8 cellular contexts compared by ENCODE assay signal in genomic region chr7:100088095-100088620, GRCh38. TPM values are rescaled to one million over a fixed set of nuclear protein-coding genes. Genes with fewer than 3 reads are reported as not detected.
DNase-seq lines count a peak whose midpoint lies in the region; ATAC-seq, FAIRE-seq and TF ChIP-seq lines count a peak whose summit lies in the region.

No MANE protein-coding gene starts in this region.

- no peak overlapping the region for H2BK120ac ChIP-seq in mesendoderm (ENCODE audit: low read depth, low read length)

- no peak overlapping the region for H3K4ac ChIP-seq in mesendoderm (ENCODE audit: low read depth, low read length)

- no peak overlapping the region for H3K23ac ChIP-seq in mesendoderm (ENCODE audit: low read length)

- peak overlapping the region; percentile 96 for H3K4me2 ChIP-seq in K562 (ENCODE audit: insufficient read depth, low read length)
- peak overlapping the region; percentile 66 for H3K4me2 ChIP-seq in mesendoderm (ENCODE audit: low read length)

- peak overlapping the region; percentile 97 for H3K27ac Mint-ChIP-seq in stimulated activated naive CD8-positive, alpha-beta T cell treated with anti-CD3 and anti-CD28 coated beads, Interleukin-15, Interleukin-2, amounts not matched to agents 100 ng/mL and 50 ng/mL, for 24 hours

- H3K4me1 ChIP-seq in K562 (replicated peaks in 1 of 2; ENCODE audit: control insufficient read depth in 2 of 2, insufficient read depth in 2 of 2, low read length in 2 of 2) (peaks cover 26 to 28% of the 10 kb centered on the region in 2 experiments), mesendoderm (ENCODE audit: control insufficient read depth, low read depth, low read length) (no peaks in the 10 kb centered on the region)

- peak overlapping the region; percentile 97 for H3K27ac ChIP-seq in K562 (ENCODE audit: extremely low read depth, low read depth, low read length)
- H3K27ac ChIP-seq in mesendoderm (ENCODE audit: low read depth, low read length), result peak overlapping the region; percentile 29

- peaks cover 4% of the 10 kb centered on the region for H3K79me1 ChIP-seq in mesendoderm (ENCODE audit: low read length)

- H2BK15ac ChIP-seq in mesendoderm (replicated peaks; ENCODE audit: low read depth), result no peak overlapping the region

- no peak overlapping the region for H4K5ac ChIP-seq in mesendoderm (ENCODE audit: low read length)

- peak overlapping the region; percentile 87 for H3K4me3 ChIP-seq in K562
- H3K4me3 ChIP-seq in mesendoderm (ENCODE audit: low read length), result peak overlapping the region; percentile 23

- H3K36me3 ChIP-seq in K562 (ENCODE audit: control insufficient read depth, insufficient read depth, low read length) (peaks cover 34% of the 10 kb centered on the region), mesendoderm (ENCODE audit: control insufficient read depth, insufficient read depth, low read length) (peaks cover 2% of the 10 kb centered on the region)

- TSS peak; percentile 39 for BruUV-seq in K562 (replicated peaks; lab: Mats Ljungman, UMichigan)

- TF ChIP-seq EP300 in K562 (IDR thresholded peaks at IDR 0.05; ENCODE audit: low read length), result no peak

- no peak for TF ChIP-seq POLR2A in K562 (conservative IDR thresholded peaks at IDR 0.05)
- no peak for TF ChIP-seq POLR2A in H54 (IDR thresholded peaks at IDR 0.05; ENCODE audit: low read depth, low read length)

- no peaks in the 10 kb centered on the region for H3K27me3 Mint-ChIP-seq in stimulated activated naive CD8-positive, alpha-beta T cell treated with anti-CD3 and anti-CD28 coated beads, Interleukin-15, Interleukin-2, amounts not matched to agents 100 ng/mL and 50 ng/mL, for 24 hours

- peak overlapping the region; percentile 93 for H2AFZ ChIP-seq in K562 (ENCODE audit: low read depth, low read length)

- no peaks in the 10 kb centered on the region for H3K27me3 ChIP-seq in K562 (ENCODE audit: control insufficient read depth in 2 of 2, insufficient read depth in 2 of 2, low read length in 2 of 2)
- no peaks in the 10 kb centered on the region for H3K27me3 ChIP-seq in mesendoderm (ENCODE audit: insufficient read depth, low read length, poor library complexity)

- H3K9me3 Mint-ChIP-seq in stimulated activated naive CD8-positive, alpha-beta T cell treated with anti-CD3 and anti-CD28 coated beads, Interleukin-15, Interleukin-2, amounts not matched to agents 100 ng/mL and 50 ng/mL, for 24 hours, result no peaks in the 10 kb centered on the region

- in situ Hi-C loops in K562 (cut with MboI), result no loop called here

- ATAC-seq in stimulated activated naive CD8-positive, alpha-beta T cell treated with anti-CD3 and anti-CD28 coated beads, Interleukin-15, Interleukin-2, amounts not matched to agents 100 U/mL and 50 U/mL, for 24 hours, result no peak
- ATAC-seq in K562, result no peak; the same call in 2 of the 3 replicates
- ATAC-seq in HG03135 (IDR thresholded peaks at IDR 0.05; ENCODE audit: unreplicated experiment), result no peak

- peak overlapping the region; percentile 69 for H2BK5ac ChIP-seq in mesendoderm (ENCODE audit: low read length)

- FAIRE-seq in K562 (lab: Jason Lieb, UNC), result no peak
- FAIRE-seq in H54 (lab: Jason Lieb, UNC), result no peak

- no peak for DNase-seq in stimulated activated naive CD8-positive, alpha-beta T cell treated with anti-CD3 and anti-CD28 coated beads, Interleukin-15, Interleukin-2, amounts not matched to agents 100 U/mL and 50 U/mL, for 24 hours
- DNase-seq in K562 (ENCODE audit: extremely low read depth in 1 of 4, low spot score in 3 of 4) (no peak), mesendoderm (no peak), HCEC 1CT (no peak), NCI-H2081 (lab: John Stamatoyannopoulos, UW) (no peak), H54 (ENCODE audit: insufficient read length, low spot score) (no peak)

- WGBS in K562 (ENCODE audit: insufficient coverage, low coverage, missing lambda C conversion rate), result 72% methylated on average over 11 of the region's 11 CpGs
- WGBS in mesendoderm (ENCODE audit: extremely low coverage, insufficient coverage, low lambda C conversion rate), result no CpG with 5 or more reads among the region's 11 CpGs

- CTCF ChIA-PET in K562 (lab: Yijun Ruan, JAX; ENCODE audit: low intra/inter-chr PET ratio), result interaction anchor here (0.6 kb wide), 1 partner anchor 45 kb away, joined by 3 read pairs; no protein-coding TSS in a partner anchor

- intact Hi-C loops in K562 (cut with micrococcal nuclease), result no loop called here

- peaks cover 43% of the 10 kb centered on the region for H3K4me1 Mint-ChIP-seq in stimulated activated naive CD8-positive, alpha-beta T cell treated with anti-CD3 and anti-CD28 coated beads, Interleukin-15, Interleukin-2, amounts not matched to agents 100 ng/mL and 50 ng/mL, for 24 hours (ENCODE audit: low read depth)

- no peak overlapping the region for H4K8ac ChIP-seq in mesendoderm (ENCODE audit: low read depth, low read length)

- peaks cover 13% of the 10 kb centered on the region; the same call in 1 of the 2 replicates for H4K20me1 ChIP-seq in K562 (replicated peaks; ENCODE audit: control insufficient read depth, insufficient read depth, low read length)

- H3K36me3 Mint-ChIP-seq in stimulated activated naive CD8-positive, alpha-beta T cell treated with anti-CD3 and anti-CD28 coated beads, Interleukin-15, Interleukin-2, amounts not matched to agents 100 ng/mL and 50 ng/mL, for 24 hours (ENCODE audit: low read depth), result peaks cover 28% of the 10 kb centered on the region

- peak overlapping the region; percentile 90 for H3K4me3 Mint-ChIP-seq in stimulated activated naive CD8-positive, alpha-beta T cell treated with anti-CD3 and anti-CD28 coated beads, Interleukin-15, Interleukin-2, amounts not matched to agents 100 ng/mL and 50 ng/mL, for 24 hours

- H3K9ac ChIP-seq in K562 (ENCODE audit: insufficient read depth in 1 of 2, low read depth in 2 of 2, low read length in 2 of 2), result peak overlapping the region; percentile 96 to 97
- H3K9ac ChIP-seq in mesendoderm (ENCODE audit: low read length), result peak overlapping the region; percentile 96

- peak overlapping the region; percentile 99 for H3K56ac ChIP-seq in mesendoderm (ENCODE audit: low read length)

- no peak for TF ChIP-seq CTCF in K562 (IDR thresholded peaks at IDR 0.05 in 2 of 3, conservative IDR thresholded peaks at IDR 0.05 in 1 of 3; ENCODE audit: insufficient read depth in 2 of 3, low read depth in 1 of 3, low read length in 3 of 3)

- peak overlapping the region; percentile 75 for H3K18ac ChIP-seq in mesendoderm (ENCODE audit: low read length)

- TF ChIP-seq RAD21 in K562 (CRISPR knock-in tag; conservative IDR thresholded peaks at IDR 0.05 in 1 of 2, IDR thresholded peaks at IDR 0.05 in 1 of 2), result no peak

- H3K79me2 ChIP-seq in K562 (ENCODE audit: control insufficient read depth, insufficient read depth, low read length) (peaks cover 19% of the 10 kb centered on the region), mesendoderm (ENCODE audit: control insufficient read depth, insufficient read depth, low read length) (peaks cover 2% of the 10 kb centered on the region)

- POLR2A ChIA-PET in K562 (lab: Yijun Ruan, JAX), result interaction anchor here (0.7 to 7.9 kb wide), 5 partner anchors 9 to 593 kb away, joined by 3 to 115 read pairs (median 3); partner anchors contain the start of genes AP4M1 and MCM7

- H2AK5ac ChIP-seq in mesendoderm (ENCODE audit: low read length), result no peak overlapping the region

- no peaks in the 10 kb centered on the region for H3K9me1 ChIP-seq in K562 (ENCODE audit: control insufficient read depth, insufficient read depth, low read length)

- no peaks in the 10 kb centered on the region for H3K9me3 ChIP-seq in K562 (replicated peaks; ENCODE audit: control insufficient read depth, insufficient read depth, low read depth, low read length)

RNA-seq across cellular contexts. Expression of gene COPS6, which starts 0.6 kb away (rescaled TPM):
- total RNA-seq in K562 (2011; cell fraction: chromatin; rRNA removed; ENCODE audit: low replicate concordance), result 151 and 243 TPM in 2 replicates
- 132 and 134 TPM in 2 replicates for total RNA-seq in K562 (2011; cell fraction: nucleolus; rRNA removed)
- 123 and 134 TPM in 2 replicates for total RNA-seq in K562 (2011; cell fraction: nucleoplasm; rRNA removed)
- total RNA-seq in K562 (2014; rRNA removed) (102 and 119 TPM in 2 replicates), K562 (2014; rRNA removed; fragmentation: Illumina TruSeq; extraction: Trizol) (56.4 and 64.2 TPM in 2 replicates), K562 (2015; rRNA removed; fragmentation: Illumina TruSeq; extraction: Trizol) (60.1 and 63.0 TPM in 2 replicates), K562 (2021) (168 TPM in 2 replicates)
- polyA plus RNA-seq in K562 (2011; rRNA removed) (142 and 202 TPM in 2 replicates), K562 (2014; fragmentation: Illumina TruSeq; extraction: Trizol) (176 and 194 TPM in 2 replicates), K562 (2014; fragmentation: Nextera tagmentation; extraction: Ambion mirVana) (100 to 1,000 TPM; 160 to 331 TPM), K562 (2014; rRNA removed) (212 and 232 TPM in 2 replicates)
- polyA plus RNA-seq in K562 (2011; cell fraction: cytosol; rRNA removed), result 161 and 249 TPM in 2 replicates
- polyA plus RNA-seq in K562 (2011; cell fraction: nucleus; rRNA removed), result 125 and 159 TPM in 2 replicates
- 160 and 243 TPM in 2 replicates for polyA plus RNA-seq in K562 (2012)
- polyA minus RNA-seq in K562 (2011; rRNA and poly(A)+ RNA removed), result 82.3 and 172 TPM in 2 replicates
- polyA minus RNA-seq in K562 (2011; cell fraction: cytosol; rRNA and poly(A)+ RNA removed), result 57.4 and 102 TPM in 2 replicates
- polyA minus RNA-seq in K562 (2011; cell fraction: nucleus; rRNA and poly(A)+ RNA removed), result 37.4 and 39.0 TPM in 2 replicates
- 93.1 TPM for polyA plus RNA-seq in mesendoderm (2013, experiment 1 of 2)
- 96.4 TPM for polyA plus RNA-seq in mesendoderm (2013, experiment 2 of 2)

RNA-seq across cellular contexts. Expression of gene ZNF3, which starts 6.6 kb away (rescaled TPM):
- 153 and 214 TPM in 2 replicates for total RNA-seq in K562 (2011; cell fraction: chromatin; rRNA removed; ENCODE audit: low replicate concordance)
- 103 and 125 TPM in 2 replicates for total RNA-seq in K562 (2011; cell fraction: nucleolus; rRNA removed)
- total RNA-seq in K562 (2011; cell fraction: nucleoplasm; rRNA removed), result 119 and 140 TPM in 2 replicates
- 33.6 and 35.6 TPM in 2 replicates for total RNA-seq in K562 (2014; rRNA removed)
- total RNA-seq in K562 (2014; rRNA removed; fragmentation: Illumina TruSeq; extraction: Trizol), result 55.6 and 64.4 TPM in 2 replicates
- 61.6 and 64.9 TPM in 2 replicates for total RNA-seq in K562 (2015; rRNA removed; fragmentation: Illumina TruSeq; extraction: Trizol)
- 46.7 and 48.5 TPM in 2 replicates for total RNA-seq in K562 (2021)
- polyA plus RNA-seq in K562 (2011; rRNA removed), result 44.8 and 52.3 TPM in 2 replicates
- 20.8 and 27.2 TPM in 2 replicates for polyA plus RNA-seq in K562 (2011; cell fraction: cytosol; rRNA removed)
- polyA plus RNA-seq in K562 (2011; cell fraction: nucleus; rRNA removed), result 85.4 and 103 TPM in 2 replicates
- polyA plus RNA-seq in K562 (2012), result 30.1 and 31.6 TPM in 2 replicates
- polyA plus RNA-seq in K562 (2014; fragmentation: Illumina TruSeq; extraction: Trizol), result 58.4 and 58.7 TPM in 2 replicates
- polyA plus RNA-seq in K562 (2014; fragmentation: Nextera tagmentation; extraction: Ambion mirVana), result 10 to 100 TPM; 30.0 to 51.5 TPM
- polyA plus RNA-seq in K562 (2014; rRNA removed), result 39.6 and 45.8 TPM in 2 replicates
- 55.6 and 57.4 TPM in 2 replicates for polyA minus RNA-seq in K562 (2011; rRNA and poly(A)+ RNA removed)
- polyA minus RNA-seq in K562 (2011; cell fraction: cytosol; rRNA and poly(A)+ RNA removed), result 10.5 and 15.3 TPM in 2 replicates
- 33.7 and 50.5 TPM in 2 replicates for polyA minus RNA-seq in K562 (2011; cell fraction: nucleus; rRNA and poly(A)+ RNA removed)
- polyA plus RNA-seq in mesendoderm (2013, experiment 1 of 2), result 43.9 TPM
- polyA plus RNA-seq in mesendoderm (2013, experiment 2 of 2), result 44.9 TPM

RNA-seq across cellular contexts. Expression of gene MCM7, which starts 13.0 kb away (rescaled TPM):
- 414 and 758 TPM in 2 replicates for total RNA-seq in K562 (2011; cell fraction: chromatin; rRNA removed; ENCODE audit: low replicate concordance)
- 463 and 497 TPM in 2 replicates for total RNA-seq in K562 (2011; cell fraction: nucleolus; rRNA removed)
- 263 and 349 TPM in 2 replicates for total RNA-seq in K562 (2011; cell fraction: nucleoplasm; rRNA removed)
- total RNA-seq in K562 (2014; rRNA removed) (560 and 610 TPM in 2 replicates), K562 (2014; rRNA removed; fragmentation: Illumina TruSeq; extraction: Trizol) (303 and 336 TPM in 2 replicates), K562 (2015; rRNA removed; fragmentation: Illumina TruSeq; extraction: Trizol) (408 and 410 TPM in 2 replicates), K562 (2021) (588 and 616 TPM in 2 replicates)
- polyA plus RNA-seq in K562 (2011; rRNA removed) (304 and 329 TPM in 2 replicates), K562 (2014; fragmentation: Illumina TruSeq; extraction: Trizol) (437 and 491 TPM in 2 replicates), K562 (2014; fragmentation: Nextera tagmentation; extraction: Ambion mirVana) (100 to 1,000 TPM; 407 to 856 TPM), K562 (2014; rRNA removed) (488 and 513 TPM in 2 replicates)
- 333 and 730 TPM in 2 replicates for polyA plus RNA-seq in K562 (2011; cell fraction: cytosol; rRNA removed)
- polyA plus RNA-seq in K562 (2011; cell fraction: nucleus; rRNA removed), result 657 and 888 TPM in 2 replicates
- polyA plus RNA-seq in K562 (2012), result 488 and 498 TPM in 2 replicates
- 295 and 393 TPM in 2 replicates for polyA minus RNA-seq in K562 (2011; rRNA and poly(A)+ RNA removed)
- 320 and 399 TPM in 2 replicates for polyA minus RNA-seq in K562 (2011; cell fraction: cytosol; rRNA and poly(A)+ RNA removed)
- 299 and 305 TPM in 2 replicates for polyA minus RNA-seq in K562 (2011; cell fraction: nucleus; rRNA and poly(A)+ RNA removed)
- polyA plus RNA-seq in mesendoderm (2013, experiment 1 of 2), result 274 TPM
- polyA plus RNA-seq in mesendoderm (2013, experiment 2 of 2), result 279 TPM

RNA-seq across cellular contexts. Expression of gene AP4M1, which starts 13.3 kb away (rescaled TPM):
- 35.5 and 59.8 TPM in 2 replicates for total RNA-seq in K562 (2011; cell fraction: chromatin; rRNA removed; ENCODE audit: low replicate concordance)
- total RNA-seq in K562 (2011; cell fraction: nucleolus; rRNA removed), result 50.4 and 51.6 TPM in 2 replicates
- 26.7 and 40.9 TPM in 2 replicates for total RNA-seq in K562 (2011; cell fraction: nucleoplasm; rRNA removed)
- total RNA-seq in K562 (2014; rRNA removed) (17.4 and 30.9 TPM in 2 replicates), K562 (2014; rRNA removed; fragmentation: Illumina TruSeq; extraction: Trizol) (11.0 and 12.2 TPM in 2 replicates), K562 (2015; rRNA removed; fragmentation: Illumina TruSeq; extraction: Trizol) (11.9 and 13.5 TPM in 2 replicates), K562 (2021) (21.8 and 25.2 TPM in 2 replicates)
- polyA plus RNA-seq in K562 (2011; rRNA removed) (12.7 and 14.1 TPM in 2 replicates), K562 (2014; fragmentation: Illumina TruSeq; extraction: Trizol) (16.4 and 18.0 TPM in 2 replicates), K562 (2014; fragmentation: Nextera tagmentation; extraction: Ambion mirVana) (1 to 10 TPM; 1.3 to 3.6 TPM), K562 (2014; rRNA removed) (15.6 and 19.6 TPM in 2 replicates)
- polyA plus RNA-seq in K562 (2011; cell fraction: cytosol; rRNA removed), result 14.1 and 21.2 TPM in 2 replicates
- polyA plus RNA-seq in K562 (2011; cell fraction: nucleus; rRNA removed), result 41.5 and 49.3 TPM in 2 replicates
- 15.8 and 27.8 TPM in 2 replicates for polyA plus RNA-seq in K562 (2012)
- polyA minus RNA-seq in K562 (2011; rRNA and poly(A)+ RNA removed), result 10.9 and 15.8 TPM in 2 replicates
- polyA minus RNA-seq in K562 (2011; cell fraction: cytosol; rRNA and poly(A)+ RNA removed), result 9.1 and 11.9 TPM in 2 replicates
- polyA minus RNA-seq in K562 (2011; cell fraction: nucleus; rRNA and poly(A)+ RNA removed), result 12.1 and 17.2 TPM in 2 replicates
- 12.2 TPM for polyA plus RNA-seq in mesendoderm (2013, experiment 1 of 2)
- 11.9 TPM for polyA plus RNA-seq in mesendoderm (2013, experiment 2 of 2)

RNA-seq across cellular contexts. Expression of gene TAF6, which starts 31.0 kb away (rescaled TPM):
- 80.0 and 157 TPM in 2 replicates for total RNA-seq in K562 (2011; cell fraction: chromatin; rRNA removed; ENCODE audit: low replicate concordance)
- 79.9 and 81.2 TPM in 2 replicates for total RNA-seq in K562 (2011; cell fraction: nucleolus; rRNA removed)
- 59.5 and 72.2 TPM in 2 replicates for total RNA-seq in K562 (2011; cell fraction: nucleoplasm; rRNA removed)
- 21.3 and 36.4 TPM in 2 replicates for total RNA-seq in K562 (2014; rRNA removed)
- total RNA-seq in K562 (2014; rRNA removed; fragmentation: Illumina TruSeq; extraction: Trizol), result 16.1 and 22.2 TPM in 2 replicates
- 17.9 and 21.5 TPM in 2 replicates for total RNA-seq in K562 (2015; rRNA removed; fragmentation: Illumina TruSeq; extraction: Trizol)
- total RNA-seq in K562 (2021), result 74.2 and 78.7 TPM in 2 replicates
- 12.3 and 21.4 TPM in 2 replicates for polyA plus RNA-seq in K562 (2011; rRNA removed)
- polyA plus RNA-seq in K562 (2011; cell fraction: cytosol; rRNA removed), result 9.2 and 16.8 TPM in 2 replicates
- polyA plus RNA-seq in K562 (2011; cell fraction: nucleus; rRNA removed), result 43.8 and 63.6 TPM in 2 replicates
- polyA plus RNA-seq in K562 (2012), result 63.2 and 72.6 TPM in 2 replicates
- 59.4 and 68.1 TPM in 2 replicates for polyA plus RNA-seq in K562 (2014; fragmentation: Illumina TruSeq; extraction: Trizol)
- under 1 TPM; 0.78 to 0.83 TPM for polyA plus RNA-seq in K562 (2014; fragmentation: Nextera tagmentation; extraction: Ambion mirVana)
- 33.1 and 43.1 TPM in 2 replicates for polyA plus RNA-seq in K562 (2014; rRNA removed)
- 12.3 and 15.9 TPM in 2 replicates for polyA minus RNA-seq in K562 (2011; rRNA and poly(A)+ RNA removed)
- 23.7 and 37.7 TPM in 2 replicates for polyA minus RNA-seq in K562 (2011; cell fraction: cytosol; rRNA and poly(A)+ RNA removed)
- polyA minus RNA-seq in K562 (2011; cell fraction: nucleus; rRNA and poly(A)+ RNA removed), result 15.6 and 19.7 TPM in 2 replicates
- 53.1 TPM for polyA plus RNA-seq in mesendoderm (2013, experiment 1 of 2)
- polyA plus RNA-seq in mesendoderm (2013, experiment 2 of 2), result 52.5 TPM
